ENCODE assay signal across 22 cellular contexts in genomic region chr2:100675855-100676254, GRCh38.
DNase-seq lines count a peak whose midpoint lies in the region; ATAC-seq and TF ChIP-seq lines count a peak whose summit lies in the region.
"Had no signal": no experiment of that assay in that cellular context is flagged by ENCODE, and none has a peak within 500 bp of the region (broad histone marks: within the 10 kb centered on the region; RNA-seq: fewer than 3 reads in every experiment).

No MANE protein-coding gene starts in this region.

- DNase-seq in activated CD8-positive, alpha-beta memory T cell treated with anti-CD3 and anti-CD28 coated beads, Interleukin-2, amount 10 ng/mL, durations not matched to agents 7 days and 5 days: peak; percentile 14
- no peak for DNase-seq in activated CD8-positive, alpha-beta memory T cell treated with anti-CD3 and anti-CD28 coated beads, Interleukin-2, amount 50 U/mL, for 48 hours
- DNase-seq in iPS-NIHi7 (ENCODE audit: extremely low spot score) (peak; percentile 4), neural crest cell (ENCODE audit: low read depth, low spot score) (no peak), A172 (ENCODE audit: low spot score) (no peak)
- DNase-seq: ACHN; AML-193; BE2C; CD4-positive, alpha-beta T cell; CD8-positive, alpha-beta memory T cell; DMS 273 treated with DMSO at 0.1 percent for 48 hours; DMS79; EL; GDM1; GOT3; H7; HCEC 1CT had no signal

- ATAC-seq in activated CD8-positive, alpha-beta memory T cell treated with anti-CD3 and anti-CD28 coated beads, Interleukin-2, amount 10 ng/mL, durations not matched to agents 7 days and 5 days: no peak
- no peak for ATAC-seq in HG02840 (IDR thresholded peaks at IDR 0.05; ENCODE audit: low FRiP score, unreplicated experiment)
- no peak for ATAC-seq in HG02759 (IDR thresholded peaks at IDR 0.05; ENCODE audit: unreplicated experiment)
- ATAC-seq: A549, GM12878 had no signal

- H3K27me3 Mint-ChIP-seq in activated CD8-positive, alpha-beta memory T cell treated with anti-CD3 and anti-CD28 coated beads, Interleukin-2, amount 10 ng/mL, durations not matched to agents 7 days and 5 days: no peaks in the 10 kb centered on the region
- H3K27me3 Mint-ChIP-seq in neural crest cell (ENCODE audit: low read depth): no peaks in the 10 kb centered on the region
- H3K27me3 Mint-ChIP-seq: CD4-positive, alpha-beta T cell had no signal

- CTCF ChIA-PET in activated CD8-positive, alpha-beta memory T cell treated with anti-CD3 and anti-CD28 coated beads, Interleukin-2, amount 10 ng/mL, durations not matched to agents 7 days and 5 days (lab: Charles Lee): no interaction called here

- no peaks in the 10 kb centered on the region for H3K36me3 Mint-ChIP-seq in activated CD8-positive, alpha-beta memory T cell treated with anti-CD3 and anti-CD28 coated beads, Interleukin-2, amount 10 ng/mL, durations not matched to agents 7 days and 5 days
- H3K36me3 Mint-ChIP-seq in neural crest cell (ENCODE audit: low read depth): no peaks in the 10 kb centered on the region
- H3K36me3 Mint-ChIP-seq: CD14-positive monocyte; CD8-positive, alpha-beta memory T cell had no signal

- no peak overlapping the region for H3K27ac Mint-ChIP-seq in activated CD8-positive, alpha-beta memory T cell treated with anti-CD3 and anti-CD28 coated beads, Interleukin-2, amount 10 ng/mL, durations not matched to agents 7 days and 5 days
- peak overlapping the region; percentile 57 for H3K27ac Mint-ChIP-seq in neural crest cell (ENCODE audit: unreplicated experiment)
- H3K27ac Mint-ChIP-seq: CD14-positive monocyte; CD4-positive, alpha-beta T cell had no signal

- H3K4me3 Mint-ChIP-seq in activated CD8-positive, alpha-beta memory T cell treated with anti-CD3 and anti-CD28 coated beads, Interleukin-2, amount 10 ng/mL, durations not matched to agents 7 days and 5 days: no peak overlapping the region
- no peak overlapping the region for H3K4me3 Mint-ChIP-seq in neural crest cell
- H3K4me3 Mint-ChIP-seq: CD14-positive monocyte; CD4-positive, alpha-beta T cell; CD8-positive, alpha-beta memory T cell had no signal

- H3K4me1 Mint-ChIP-seq in activated CD8-positive, alpha-beta memory T cell treated with anti-CD3 and anti-CD28 coated beads, Interleukin-2, amount 10 ng/mL, durations not matched to agents 7 days and 5 days: no peaks in the 10 kb centered on the region
- peaks cover 6% of the 10 kb centered on the region for H3K4me1 Mint-ChIP-seq in neural crest cell
- H3K4me1 Mint-ChIP-seq: CD14-positive monocyte had no signal

- no peak for TF ChIP-seq CTCF in neural crest cell (conservative IDR thresholded peaks at IDR 0.05)

- no peaks in the 10 kb centered on the region for H3K9me3 Mint-ChIP-seq in activated CD8-positive, alpha-beta memory T cell treated with anti-CD3 and anti-CD28 coated beads, Interleukin-2, amount 10 ng/mL, durations not matched to agents 7 days and 5 days (ENCODE audit: low read depth)
- no peaks in the 10 kb centered on the region for H3K9me3 Mint-ChIP-seq in neural crest cell
- H3K9me3 Mint-ChIP-seq: CD4-positive, alpha-beta T cell; CD8-positive, alpha-beta memory T cell had no signal

Comparison
In these comparisons a context has a peak if more than half of its experiments do, and no peak if none do; other contexts are left out.
1. DNase-seq: peak in activated CD8-positive, alpha-beta memory T cell treated with anti-CD3 and anti-CD28 coated beads, Interleukin-2, amount 10 ng/mL, durations not matched to agents 7 days and 5 days (single experiment) and iPS-NIHi7 (single experiment); none in activated CD8-positive, alpha-beta memory T cell treated with anti-CD3 and anti-CD28 coated beads, Interleukin-2, amount 50 U/mL, for 48 hours (single experiment), neural crest cell (single experiment) and A172 (single experiment).